1 cellular context compared by ENCODE assay signal in genomic region chr2:8681786-8682692, GRCh38.
TF ChIP-seq lines count a peak whose summit lies in the region.

Gene ID2, plus strand, starts transcription at chr2:8682056. Its CDS starts 110 bp downstream, at chr2:8682166.

TF ChIP-seq in HepG2, 621 proteins besides CTCF, POLR2A, EP300 and RAD21 (continued from another document and continues in another):
- TF ChIP-seq ZBED4 (CRISPR knock-in tag; IDR thresholded peaks at IDR 0.05; ENCODE audit: borderline replicate concordance) (peak; percentile 90), CBFB (CRISPR knock-in tag; IDR thresholded peaks at IDR 0.05) (peak; percentile 86), PRDM15 (CRISPR knock-in tag; IDR thresholded peaks at IDR 0.05) (peak; percentile 72), MXI1 (IDR thresholded peaks at IDR 0.05; ENCODE audit: borderline replicate concordance, low read depth, low read length) (peak; percentile 91; the same call in 2 of the 3 replicates), ZC3H13 (CRISPR knock-in tag; IDR thresholded peaks at IDR 0.05) (peak; percentile 88), KIAA2018 (CRISPR knock-in tag; IDR thresholded peaks at IDR 0.05; ENCODE audit: borderline replicate concordance) (no peak), ZBTB44 (CRISPR knock-in tag; IDR thresholded peaks at IDR 0.05) (peak; percentile 96), HNRNPH1 (optimal IDR thresholded peaks at IDR 0.05; ENCODE audit: low read depth, low read length) (no peak), ZNF552 (CRISPR knock-in tag; IDR thresholded peaks at IDR 0.05; ENCODE audit: borderline replicate concordance) (peak; percentile 90; the same call in 1 of the 2 replicates), HIVEP1 (CRISPR knock-in tag; IDR thresholded peaks at IDR 0.05) (peak; percentile 79), ZNF574 (CRISPR knock-in tag; IDR thresholded peaks at IDR 0.05) (peak; percentile 86), ZNF343 (CRISPR knock-in tag; IDR thresholded peaks at IDR 0.05) (peak; percentile 97), HMG20A (CRISPR knock-in tag; IDR thresholded peaks at IDR 0.05; ENCODE audit: borderline replicate concordance) (0 out of 2 replicates have a peak, but pooled peaks have one; percentile 43), ZNF446 (CRISPR knock-in tag; IDR thresholded peaks at IDR 0.05) (peak; percentile 37; the same call in 1 of the 2 replicates), ZNF629 (CRISPR knock-in tag; conservative IDR thresholded peaks at IDR 0.05) (peak; percentile 49), THAP9 (CRISPR knock-in tag; IDR thresholded peaks at IDR 0.05; ENCODE audit: borderline replicate concordance) (peak; percentile 74; the same call in 1 of the 2 replicates), CENPT (CRISPR knock-in tag; IDR thresholded peaks at IDR 0.05; ENCODE audit: low read depth) (peak; percentile 92), CEBPG (CRISPR knock-in tag; IDR thresholded peaks at IDR 0.05) (peak; percentile 59), ELF3 (CRISPR knock-in tag; IDR thresholded peaks at IDR 0.05) (peak; percentile 77), ZNF276 (CRISPR knock-in tag; IDR thresholded peaks at IDR 0.05; ENCODE audit: low read depth) (peak; percentile 94), ZNF510 (CRISPR knock-in tag; IDR thresholded peaks at IDR 0.05; ENCODE audit: low read depth) (0 out of 2 replicates have a peak, but pooled peaks have one; percentile 90), RBAK (CRISPR knock-in tag; IDR thresholded peaks at IDR 0.05) (no peak), ELK4 (CRISPR knock-in tag; IDR thresholded peaks at IDR 0.05; ENCODE audit: borderline replicate concordance) (peak; percentile 74), ZFY (CRISPR knock-in tag; IDR thresholded peaks at IDR 0.05) (peak; percentile 74)
